12 cellular contexts compared by ENCODE assay signal in the genomic region with DNA sequence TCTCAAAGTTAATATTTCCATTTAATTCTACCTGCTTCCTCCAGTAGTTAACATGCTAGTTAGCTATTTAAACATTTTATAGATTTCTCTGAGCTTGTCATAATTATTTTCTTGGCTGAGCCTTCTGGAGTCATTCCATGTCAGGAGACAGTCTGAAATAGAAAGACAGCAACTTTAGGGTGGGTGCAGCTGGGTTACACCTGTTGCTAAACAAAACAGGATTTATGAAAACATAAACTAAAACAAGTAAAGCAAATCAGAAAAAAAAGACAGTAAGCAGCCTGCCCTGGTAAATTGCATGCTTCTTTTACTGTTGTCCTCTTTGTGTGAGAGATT.
DNase-seq lines count a peak whose midpoint lies in the region; ATAC-seq and TF ChIP-seq lines count a peak whose summit lies in the region.
"Had no signal": no experiment of that assay in that cellular context is flagged by ENCODE, and none has a peak within 500 bp of the region (broad histone marks: within the 10 kb centered on the region; RNA-seq: fewer than 3 reads in every experiment).

No MANE protein-coding gene starts in this region.

- H3K4me1 ChIP-seq in Panc1 (ENCODE audit: control insufficient read depth, insufficient read depth, low read length) (peaks cover 25% of the 10 kb centered on the region), right lobe of liver (peaks cover 0 to 45% (median 9%) of the 10 kb centered on the region in 4 donors), stomach smooth muscle (ENCODE audit: control insufficient read depth, insufficient read depth, low read length) (peaks cover 14% of the 10 kb centered on the region)

- ATAC-seq in Panc1 (no peak), right lobe of liver (peak in 1 of 4 donors; percentile 2)

- intact Hi-C loops in Panc1 (cut with micrococcal nuclease; ENCODE audit: unreplicated experiment) (loop anchor here (5.0 to 10.0 kb wide), 2 partner anchors 191 to 281 kb away; no protein-coding TSS in a partner anchor), right lobe of liver (cut with DNase I) (no loop called here)

- no TSS peak for BruUV-seq in Panc1 (replicated peaks; lab: Mats Ljungman, UMichigan)

- TF ChIP-seq CTCF in Panc1 (IDR thresholded peaks at IDR 0.05) (no peak), right lobe of liver (IDR thresholded peaks at IDR 0.05) (no peak)

- H3K9me3 ChIP-seq in Panc1 (ENCODE audit: control insufficient read depth, insufficient read depth, low read depth, low read length) (no peaks in the 10 kb centered on the region), right lobe of liver (no peaks in the 10 kb centered on the region), stomach smooth muscle (ENCODE audit: control insufficient read depth in 2 of 2, low read length in 2 of 2) (no peaks in the 10 kb centered on the region)

- DNase-seq in NCI-H1092 treated with DMSO at 0.1 percent for 48 hours (lab: John Stamatoyannopoulos, UW) (peak; percentile 36), NCI-H1092 (lab: John Stamatoyannopoulos, UW) (no peak), Panc1 (ENCODE audit: low read depth, low spot score) (no peak), right lobe of liver (no peak), HuH-7.5 (ENCODE audit: low spot score) (no peak), cerebellar nuclear complex (lab: John Stamatoyannopoulos, UW) (no peak), DMS53 (lab: John Stamatoyannopoulos, UW) (no peak)
- DNase-seq: 8988T; activated CD4-positive, alpha-beta T cell treated with anti-CD3 and anti-CD28 coated beads, Interleukin-2, amount 50 U/mL, for 1 hour; NCI-H526 treated with DMSO at 0.1 percent for 48 hours; stimulated activated CD4-positive, alpha-beta T cell treated with anti-CD3 and anti-CD28 coated beads, Interleukin-15, amount 100 ng/mL, for 24 hours had no signal

- TF ChIP-seq POLR2A in right lobe of liver (IDR thresholded peaks at IDR 0.05): no peak

- H3K4me3 ChIP-seq in Panc1 (ENCODE audit: low read depth in 2 of 2, low read length in 2 of 2) (peak overlapping the region in 1 of 2 experiments; percentile 49; a peak in 2 of 4 replicates), right lobe of liver (no peak overlapping the region), stomach smooth muscle (ENCODE audit: low read length in 2 of 2) (no peak overlapping the region)

- H3K27ac ChIP-seq in Panc1 (ENCODE audit: low read length) (peak overlapping the region; percentile 89), right lobe of liver (peak overlapping the region in 2 of 3 donors; percentile 64 to 78), stomach smooth muscle (ENCODE audit: low read length) (peak overlapping the region; percentile 81)

- CTCF ChIA-PET in Panc1 (lab: Charles Lee): no interaction called here

- H3K9ac ChIP-seq in stomach smooth muscle (ENCODE audit: low read length in 2 of 2): no peak overlapping the region

- POLR2A ChIA-PET in Panc1 (lab: Charles Lee): no interaction called here

- H3K27me3 ChIP-seq in Panc1 (ENCODE audit: control insufficient read depth, insufficient read depth, low read length): no peaks in the 10 kb centered on the region
- H3K27me3 ChIP-seq in right lobe of liver: no peaks in the 10 kb centered on the region
- H3K27me3 ChIP-seq in stomach smooth muscle (ENCODE audit: control insufficient read depth in 1 of 2, insufficient read depth in 2 of 2, low read length in 2 of 2): no peaks in the 10 kb centered on the region

- in situ Hi-C loops in Panc1 (cut with HindIII; ENCODE audit: low pct_unique_long_range_greater_than_20kb, low sequenced_read_pairs): no loop called here

- no peaks in the 10 kb centered on the region for H3K36me3 ChIP-seq in Panc1 (ENCODE audit: control insufficient read depth, insufficient read depth, low read length)
- no peaks in the 10 kb centered on the region for H3K36me3 ChIP-seq in right lobe of liver
- H3K36me3 ChIP-seq in stomach smooth muscle (ENCODE audit: control insufficient read depth in 2 of 2, insufficient read depth in 2 of 2, low read length in 2 of 2): no peaks in the 10 kb centered on the region
